9 cellular contexts compared by ENCODE assay signal in genomic region chr13:110726726-110727125, GRCh38. TPM values are rescaled to one million over a fixed set of nuclear protein-coding genes. Genes with fewer than 3 reads are reported as not detected.
DNase-seq lines count a peak whose midpoint lies in the region; ATAC-seq lines count a peak whose summit lies in the region.
"Had no signal": no experiment of that assay in that cellular context is flagged by ENCODE, and none has a peak within 500 bp of the region (broad histone marks: within the 10 kb centered on the region; RNA-seq: fewer than 3 reads in every experiment).

No MANE protein-coding gene starts in this region.

- peaks cover 0 to 5% of the 10 kb centered on the region in 2 donors for H3K36me3 Mint-ChIP-seq in activated naive CD4-positive, alpha-beta T cell treated with anti-CD3 and anti-CD28 coated beads, Interleukin-2, amount 50 U/mL, for 72 hours

- peak; percentile 66 for ATAC-seq in GM21619 (IDR thresholded peaks at IDR 0.05; ENCODE audit: unreplicated experiment)
- peak; percentile 93 to 95 for ATAC-seq in activated naive CD4-positive, alpha-beta T cell treated with anti-CD3 and anti-CD28 coated beads, Interleukin-2, amount 50 U/mL, for 72 hours
- ATAC-seq in GM18858 (IDR thresholded peaks at IDR 0.05; ENCODE audit: unreplicated experiment), result no peak

- peak overlapping the region; percentile 52 to 72 for H3K27ac Mint-ChIP-seq in activated naive CD4-positive, alpha-beta T cell treated with anti-CD3 and anti-CD28 coated beads, Interleukin-2, amount 50 U/mL, for 72 hours

- DNase-seq in OCI-M1 (lab: John Stamatoyannopoulos, UW), result peak; percentile 17
- DNase-seq in activated naive CD4-positive, alpha-beta T cell treated with anti-CD3 and anti-CD28 coated beads, Interleukin-2, amount 50 U/mL, for 72 hours (ENCODE audit: low spot score in 2 of 2), result peak; percentile 46 to 68
- DNase-seq in stimulated activated CD8-positive, alpha-beta memory T cell treated with anti-CD3 and anti-CD28 coated beads, Interleukin-4, amount 100 ng/mL, for 48 hours, result peak; percentile 76
- DNase-seq in GM19238 (ENCODE audit: insufficient read length, low spot score), result no peak
- no peak for DNase-seq in iPS-NIHi11 (ENCODE audit: low spot score)
- DNase-seq in A172 (ENCODE audit: low spot score), result no peak
- DNase-seq: NCI-H748 treated with DMSO at 0.1 percent for 48 hours had no signal

- no peaks in the 10 kb centered on the region for H3K9me3 Mint-ChIP-seq in activated naive CD4-positive, alpha-beta T cell treated with anti-CD3 and anti-CD28 coated beads, Interleukin-2, amount 50 U/mL, for 72 hours

RNA-seq across cellular contexts. Expression of gene ING1, which starts 13.2 kb away (rescaled TPM):
- total RNA-seq in activated naive CD4-positive, alpha-beta T cell treated with anti-CD3 and anti-CD28 coated beads, Interleukin-2, amount 50 U/mL, for 72 hours, result 10 to 100 TPM; 19.6 to 26.7 TPM
- 14.4 and 20.6 TPM in 2 replicates for total RNA-seq in A172 (2014; rRNA removed; shearing (Covaris generic))

RNA-seq across cellular contexts. Expression of gene CARS2, which starts 20.8 kb away (rescaled TPM):
- 10 to 100 TPM; 36.1 to 71.8 TPM for total RNA-seq in activated naive CD4-positive, alpha-beta T cell treated with anti-CD3 and anti-CD28 coated beads, Interleukin-2, amount 50 U/mL, for 72 hours
- 71.8 and 73.1 TPM in 2 replicates for total RNA-seq in A172 (2014; rRNA removed; shearing (Covaris generic))

Comparison
In these comparisons a context has a peak if more than half of its experiments do, and no peak if none do; other contexts are left out.
1. DNase-seq: peak in OCI-M1 (single experiment), activated naive CD4-positive, alpha-beta T cell treated with anti-CD3 and anti-CD28 coated beads, Interleukin-2, amount 50 U/mL, for 72 hours (2 of 2) and stimulated activated CD8-positive, alpha-beta memory T cell treated with anti-CD3 and anti-CD28 coated beads, Interleukin-4, amount 100 ng/mL, for 48 hours (single experiment); none in GM19238 (single experiment), iPS-NIHi11 (single experiment) and A172 (single experiment).